ENCODE assay signal across 1 cellular context in genomic region chr15:52031542-52031941, GRCh38.
TF ChIP-seq lines count a peak whose summit lies in the region.

No MANE protein-coding gene starts in this region.

TF ChIP-seq in WTC11, 78 proteins besides CTCF, POLR2A, EP300 and RAD21 (continued from another document):
- TF ChIP-seq ZNF281 (CRISPR knock-in tag; IDR thresholded peaks at IDR 0.05) (no peak), ATF6 (CRISPR knock-in tag; IDR thresholded peaks at IDR 0.05) (no peak), ELF4 (CRISPR knock-in tag; IDR thresholded peaks at IDR 0.05; ENCODE audit: low read depth) (no peak), ZNF232 (CRISPR knock-in tag; IDR thresholded peaks at IDR 0.05) (no peak)
